Comparison of ENCODE assay signal across 1 cellular context in genomic region chr20:5977975-5978374, GRCh38.
A peak's percentile ranks its signal among the peaks of the same experiment; 100 is the strongest.
TF ChIP-seq lines count a peak whose summit lies in the region.

No MANE protein-coding gene starts in this region.

TF ChIP-seq in IMR-90, 13 proteins besides CTCF, POLR2A, EP300 and RAD21:
- TF ChIP-seq MAZ (IDR thresholded peaks at IDR 0.05; ENCODE audit: borderline replicate concordance, low read depth, low read length), result no peak
- peak; percentile 63 for TF ChIP-seq MAFK (IDR thresholded peaks at IDR 0.05; ENCODE audit: low read depth, low read length)
TF ChIP-seq in IMR-90: peak in this region for 1.
